ENCODE assay signal across 1 cellular context in the genomic region with DNA sequence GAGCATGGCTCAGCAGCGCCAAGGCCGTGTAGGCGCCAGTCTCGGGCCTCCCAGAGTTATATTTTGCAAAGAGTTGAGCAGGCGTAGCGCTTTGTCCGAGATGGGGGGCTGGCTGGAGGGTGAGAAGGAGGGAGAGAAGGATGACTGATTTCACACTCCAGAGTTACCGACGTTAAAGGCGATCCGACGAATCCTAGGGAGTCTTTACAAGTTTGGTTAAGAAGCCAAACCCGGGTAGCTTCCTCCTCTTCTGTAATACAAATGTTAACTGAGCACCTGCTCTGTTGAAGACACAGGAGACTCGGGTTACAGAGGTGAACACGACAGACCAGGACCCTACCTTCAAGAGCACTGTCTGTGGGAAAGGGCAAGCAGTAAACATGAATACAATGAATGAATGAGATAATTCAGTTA.
A peak's percentile ranks its signal among the peaks of the same experiment; 100 is the strongest.
TF ChIP-seq lines count a peak whose summit lies in the region.

No MANE protein-coding gene starts in this region.

TF ChIP-seq in H1, 55 proteins besides CTCF, POLR2A, EP300 and RAD21:
- TF ChIP-seq POLR2AphosphoS5 (IDR thresholded peaks at IDR 0.05; ENCODE audit: low read depth, low read length): no peak
- no peak; the same call in 1 of the 2 replicates for TF ChIP-seq RFX5 (IDR thresholded peaks at IDR 0.05; ENCODE audit: borderline replicate concordance, low read depth, low read length)
- TF ChIP-seq RBBP5 (IDR thresholded peaks at IDR 0.05; ENCODE audit: borderline replicate concordance, low read depth, low read length): 0 out of 2 replicates have a peak, but pooled peaks have one; percentile 63
- TF ChIP-seq, protein P1, sequence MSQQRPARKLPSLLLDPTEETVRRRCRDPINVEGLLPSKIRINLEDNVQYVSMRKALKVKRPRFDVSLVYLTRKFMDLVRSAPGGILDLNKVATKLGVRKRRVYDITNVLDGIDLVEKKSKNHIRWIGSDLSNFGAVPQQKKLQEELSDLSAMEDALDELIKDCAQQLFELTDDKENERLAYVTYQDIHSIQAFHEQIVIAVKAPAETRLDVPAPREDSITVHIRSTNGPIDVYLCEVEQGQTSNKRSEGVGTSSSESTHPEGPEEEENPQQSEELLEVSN (IDR thresholded peaks at IDR 0.05): no peak
